ENCODE assay signal across 20 cellular contexts in the genomic region with DNA sequence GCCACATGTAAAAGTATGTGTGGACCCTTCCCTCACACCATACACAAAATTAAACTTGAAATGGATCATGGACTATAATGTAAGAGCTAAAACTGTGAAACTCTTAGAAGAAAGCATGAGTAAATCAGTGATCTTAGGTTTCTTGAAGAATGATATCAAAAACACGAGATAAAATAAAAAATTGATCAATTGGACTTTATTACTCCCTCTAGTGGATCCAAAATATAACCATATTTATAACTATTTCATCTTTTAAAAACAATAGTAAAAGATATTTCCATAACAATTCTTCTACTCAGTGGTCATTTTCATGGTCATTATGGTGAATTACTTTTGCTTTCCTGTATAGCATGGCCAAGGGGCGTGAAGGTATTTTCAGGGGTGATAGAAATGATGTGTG.
DNase-seq lines count a peak whose midpoint lies in the region; ATAC-seq and TF ChIP-seq lines count a peak whose summit lies in the region.
"Had no signal": no experiment of that assay in that cellular context is flagged by ENCODE, and none has a peak within 500 bp of the region (broad histone marks: within the 10 kb centered on the region; RNA-seq: fewer than 3 reads in every experiment).

No MANE protein-coding gene starts in this region.

- H3K4me3 ChIP-seq in Loucy (ENCODE audit: low read length, poor library complexity, severe bottlenecking) = no peak overlapping the region
- H3K4me3 ChIP-seq: left lung, ovary, tibial artery had no signal

- H3K9me3 Mint-ChIP-seq in CD14-positive monocyte (peaks cover 0 to 5% (median 3%) of the 10 kb centered on the region in 7 donors), chondrocyte (ENCODE audit: low read depth) (peaks cover 5% of the 10 kb centered on the region), progenitor cell of endocrine pancreas (ENCODE audit: low read depth) (peaks cover 10% of the 10 kb centered on the region)
- peaks cover 2% of the 10 kb centered on the region for H3K9me3 Mint-ChIP-seq in activated naive CD4-positive, alpha-beta T cell treated with anti-CD3 and anti-CD28 coated beads, Interleukin-2, amount 10 ng/mL, durations not matched to agents 7 days and 5 days

- H3K27me3 ChIP-seq in Loucy (ENCODE audit: insufficient read depth, low read length, poor library complexity, severe bottlenecking) = no peaks in the 10 kb centered on the region
- H3K27me3 ChIP-seq: ovary had no signal

- no peak overlapping the region for H2AFZ ChIP-seq in Loucy (ENCODE audit: low read length)

- H3K36me3 Mint-ChIP-seq in CD14-positive monocyte = no peaks in the 10 kb centered on the region
- H3K36me3 Mint-ChIP-seq in chondrocyte (ENCODE audit: low read depth) = no peaks in the 10 kb centered on the region
- no peaks in the 10 kb centered on the region for H3K36me3 Mint-ChIP-seq in progenitor cell of endocrine pancreas (ENCODE audit: insufficient read depth)
- no peaks in the 10 kb centered on the region for H3K36me3 Mint-ChIP-seq in activated naive CD4-positive, alpha-beta T cell treated with anti-CD3 and anti-CD28 coated beads, Interleukin-2, amount 10 ng/mL, durations not matched to agents 7 days and 5 days
- H3K36me3 Mint-ChIP-seq: activated naive CD8-positive, alpha-beta T cell; stimulated activated effector memory CD8-positive, alpha-beta T cell treated with anti-CD3 and anti-CD28 coated beads, Interleukin-12 subunit alpha, Interleukin-12 subunit beta, amount 100 ng/mL, for 72 hours had no signal

- no peaks in the 10 kb centered on the region for H4K20me1 ChIP-seq in Loucy (ENCODE audit: insufficient read depth, low read length, poor library complexity, severe bottlenecking)

- CTCF ChIA-PET in activated naive CD4-positive, alpha-beta T cell treated with anti-CD3 and anti-CD28 coated beads, Interleukin-2, amount 10 ng/mL, durations not matched to agents 7 days and 5 days (lab: Charles Lee) = interaction anchor here (0.8 to 2.3 kb wide), 11 partner anchors 9 to 584 kb away, joined by 3 to 23 read pairs (median 5); no protein-coding TSS in a partner anchor

- H3K27me3 Mint-ChIP-seq in CD14-positive monocyte (ENCODE audit: low read depth in 3 of 3) (peaks cover 0 to 7% (median 4%) of the 10 kb centered on the region in 3 donors), chondrocyte (ENCODE audit: low read depth) (no peaks in the 10 kb centered on the region), progenitor cell of endocrine pancreas (no peaks in the 10 kb centered on the region)
- no peaks in the 10 kb centered on the region for H3K27me3 Mint-ChIP-seq in activated naive CD4-positive, alpha-beta T cell treated with anti-CD3 and anti-CD28 coated beads, Interleukin-2, amount 10 ng/mL, durations not matched to agents 7 days and 5 days

- peak; percentile 9 for TF ChIP-seq CTCF in CD14-positive monocyte (IDR thresholded peaks at IDR 0.05)
- peak; percentile 45 for TF ChIP-seq CTCF in Loucy (conservative IDR thresholded peaks at IDR 0.05; ENCODE audit: low read length)
- peak; percentile 81 for TF ChIP-seq CTCF in chondrocyte (IDR thresholded peaks at IDR 0.05)
- TF ChIP-seq CTCF in progenitor cell of endocrine pancreas (IDR thresholded peaks at IDR 0.05; ENCODE audit: unreplicated experiment) = peak; percentile 11

- H3F3A ChIP-seq in Loucy (ENCODE audit: low read depth) = no peaks in the 10 kb centered on the region

- no peaks in the 10 kb centered on the region for H3K36me3 ChIP-seq in Loucy (ENCODE audit: insufficient read depth, low read length)
- H3K36me3 ChIP-seq: left lung, ovary, tibial artery had no signal

- no peak overlapping the region for H3K4me3 Mint-ChIP-seq in CD14-positive monocyte
- no peak overlapping the region for H3K4me3 Mint-ChIP-seq in chondrocyte (ENCODE audit: unreplicated experiment)
- no peak overlapping the region for H3K4me3 Mint-ChIP-seq in progenitor cell of endocrine pancreas (ENCODE audit: low read depth)
- no peak overlapping the region for H3K4me3 Mint-ChIP-seq in activated naive CD4-positive, alpha-beta T cell treated with anti-CD3 and anti-CD28 coated beads, Interleukin-2, amount 10 ng/mL, durations not matched to agents 7 days and 5 days
- H3K4me3 Mint-ChIP-seq: activated naive CD8-positive, alpha-beta T cell; activated T-cell treated with anti-CD3 and anti-CD28 coated beads, Interleukin-2, amount 50 U/mL, for 24 hours; effector memory CD8-positive, alpha-beta T cell; stimulated activated effector memory CD8-positive, alpha-beta T cell treated with anti-CD3 and anti-CD28 coated beads, Interleukin-12 subunit alpha, Interleukin-12 subunit beta, amount 100 ng/mL, for 72 hours had no signal

- no peak for DNase-seq in CD14-positive monocyte (ENCODE audit: low spot score)
- DNase-seq in chondrocyte (ENCODE audit: low spot score) = no peak
- no peak for DNase-seq in progenitor cell of endocrine pancreas (ENCODE audit: low spot score, unreplicated experiment)
- DNase-seq in activated naive CD4-positive, alpha-beta T cell treated with anti-CD3 and anti-CD28 coated beads, Interleukin-2, amount 10 ng/mL, durations not matched to agents 7 days and 5 days = no peak
- DNase-seq: activated CD4-positive, alpha-beta T cell treated with anti-CD3 and anti-CD28 coated beads, Interleukin-2, amount 50 U/mL, for 1 hour; activated T-cell treated with anti-CD3 and anti-CD28 coated beads, Interleukin-2, amount 50 U/mL, for 24 hours; caudate nucleus; effector memory CD8-positive, alpha-beta T cell; EL; foreskin melanocyte; left lung; NCI-H1694; NCI-H446 treated with DMSO at 0.1 percent for 48 hours; ovary; tibial artery had no signal

- H3K4me1 Mint-ChIP-seq in CD14-positive monocyte (no peaks in the 10 kb centered on the region), chondrocyte (ENCODE audit: low read depth) (no peaks in the 10 kb centered on the region), progenitor cell of endocrine pancreas (ENCODE audit: low read depth) (no peaks in the 10 kb centered on the region)
- no peaks in the 10 kb centered on the region for H3K4me1 Mint-ChIP-seq in activated naive CD4-positive, alpha-beta T cell treated with anti-CD3 and anti-CD28 coated beads, Interleukin-2, amount 10 ng/mL, durations not matched to agents 7 days and 5 days
- H3K4me1 Mint-ChIP-seq: stimulated activated effector memory CD8-positive, alpha-beta T cell treated with anti-CD3 and anti-CD28 coated beads, Interleukin-12 subunit alpha, Interleukin-12 subunit beta, amount 100 ng/mL, for 72 hours had no signal

- no peaks in the 10 kb centered on the region for H3K9me2 ChIP-seq in Loucy (replicated peaks; ENCODE audit: low read depth, low read length)

- H3K4me2 ChIP-seq in Loucy (ENCODE audit: low read depth, low read length, poor library complexity, severe bottlenecking) = no peak overlapping the region

- H3K79me2 ChIP-seq in Loucy (ENCODE audit: insufficient read depth, low read length) = no peaks in the 10 kb centered on the region

- no peak overlapping the region for H3K9ac ChIP-seq in Loucy (ENCODE audit: low read depth, low read length, poor library complexity, severe bottlenecking)

- no peak for ATAC-seq in HG02798 (IDR thresholded peaks at IDR 0.05; ENCODE audit: poor library complexity, unreplicated experiment)
- ATAC-seq in GM18517 (IDR thresholded peaks at IDR 0.05; ENCODE audit: unreplicated experiment) = no peak
- ATAC-seq: effector memory CD8-positive, alpha-beta T cell; left lung; stimulated activated effector memory CD8-positive, alpha-beta T cell treated with anti-CD3 and anti-CD28 coated beads, Interleukin-12 subunit alpha, Interleukin-12 subunit beta, amount 100 ng/mL, for 72 hours had no signal

- H3K27ac Mint-ChIP-seq in CD14-positive monocyte (no peak overlapping the region), chondrocyte (ENCODE audit: unreplicated experiment) (no peak overlapping the region), progenitor cell of endocrine pancreas (no peak overlapping the region)
- H3K27ac Mint-ChIP-seq in activated naive CD4-positive, alpha-beta T cell treated with anti-CD3 and anti-CD28 coated beads, Interleukin-2, amount 10 ng/mL, durations not matched to agents 7 days and 5 days = no peak overlapping the region
- H3K27ac Mint-ChIP-seq: activated naive CD8-positive, alpha-beta T cell; activated T-cell treated with anti-CD3 and anti-CD28 coated beads, Interleukin-2, amount 50 U/mL, for 24 hours; effector memory CD8-positive, alpha-beta T cell; stimulated activated effector memory CD8-positive, alpha-beta T cell treated with anti-CD3 and anti-CD28 coated beads, Interleukin-12 subunit alpha, Interleukin-12 subunit beta, amount 100 ng/mL, for 72 hours had no signal

- intact Hi-C loops in CD14-positive monocyte (cut with micrococcal nuclease) = loop anchor here (2.0 to 5.0 kb wide), 3 partner anchors 200 to 220 kb away; partner anchors contain the start of gene KCTD15 (in 2 of the 2)

- H3K4me1 ChIP-seq in Loucy (ENCODE audit: insufficient read depth, low read length, poor library complexity, severe bottlenecking) = no peaks in the 10 kb centered on the region
- H3K4me1 ChIP-seq: left lung, tibial artery had no signal

- no peaks in the 10 kb centered on the region for H3K9me3 ChIP-seq in Loucy (ENCODE audit: insufficient read depth, low read depth, low read length)
- H3K9me3 ChIP-seq: left lung, ovary, tibial artery had no signal

Comparison
In these comparisons a context has a peak if more than half of its experiments do, and no peak if none do; other contexts are left out.
1. CTCF ChIP-seq: peak in every context shown above with its lines; median percentile 81 in chondrocyte; 45 in Loucy; 11 in progenitor cell of endocrine pancreas; 9 in CD14-positive monocyte.